In genomic region chr9:130946778-130947617, GRCh38 we compare ENCODE assay signal across 15 cellular contexts.
DNase-seq lines count a peak whose midpoint lies in the region; ATAC-seq lines count a peak whose summit lies in the region.
"Had no signal": no experiment of that assay in that cellular context is flagged by ENCODE, and none has a peak within 500 bp of the region (broad histone marks: within the 10 kb centered on the region; RNA-seq: fewer than 3 reads in every experiment).

No MANE protein-coding gene starts in this region.

- ATAC-seq in GM21825 (IDR thresholded peaks at IDR 0.05; ENCODE audit: unreplicated experiment) = no peak
- no peak for ATAC-seq in GM18867 (IDR thresholded peaks at IDR 0.05; ENCODE audit: unreplicated experiment)
- ATAC-seq: upper lobe of right lung had no signal

- H3K27ac ChIP-seq in epithelial cell of prostate = peak overlapping the region; percentile 76
- H3K27ac ChIP-seq: brain microvascular endothelial cell, upper lobe of right lung had no signal

- DNase-seq in DMS53 (lab: John Stamatoyannopoulos, UW) (peak; percentile 44), DMS53 treated with DMSO at 0.1 percent for 48 hours (lab: John Stamatoyannopoulos, UW; ENCODE audit: unreplicated experiment) (no peak), NCI-H774 (lab: John Stamatoyannopoulos, UW) (peak; percentile 31), epithelial cell of prostate (ENCODE audit: low read depth, low spot score) (no peak), putamen (ENCODE audit: low spot score) (peak; percentile 37), NCI-H1436 treated with DMSO at 0.1 percent for 48 hours (lab: John Stamatoyannopoulos, UW) (no peak)
- DNase-seq: activated CD4-positive, alpha-beta T cell treated with anti-CD3 and anti-CD28 coated beads, Interleukin-2, amount 50 U/mL, for 48 hours; activated effector memory CD4-positive, alpha-beta T cell treated with anti-CD3 and anti-CD28 coated beads, Interleukin-2, amount 50 U/mL, for 16 hours; brain microvascular endothelial cell; Right ventricle myocardium superior; stimulated activated CD4-positive, alpha-beta T cell treated with anti-CD3 and anti-CD28 coated beads, Interleukin-1b, Interleukin-23, amount 100 ng/mL, for 48 hours; T-helper 9 cell; upper lobe of right lung had no signal

Comparison
In these comparisons a context has a peak if more than half of its experiments do, and no peak if none do; other contexts are left out.
1. DNase-seq: peak in DMS53 (single experiment), NCI-H774 (single experiment) and putamen (single experiment); none in DMS53 treated with DMSO at 0.1 percent for 48 hours (single experiment), epithelial cell of prostate (single experiment) and NCI-H1436 treated with DMSO at 0.1 percent for 48 hours (single experiment).